ENCODE assay signal across 9 cellular contexts in genomic region chr12:48680861-48681260, GRCh38. TPM values are rescaled to one million over a fixed set of nuclear protein-coding genes. Genes with fewer than 3 reads are reported as not detected.
A peak's percentile ranks its signal among the peaks of the same experiment; 100 is the strongest.
DNase-seq lines count a peak whose midpoint lies in the region; ATAC-seq and TF ChIP-seq lines count a peak whose summit lies in the region.
"Had no signal": no experiment of that assay in that cellular context is flagged by ENCODE, and none has a peak within 500 bp of the region (broad histone marks: within the 10 kb centered on the region; RNA-seq: fewer than 3 reads in every experiment).

No MANE protein-coding gene starts in this region.

- no peaks in the 10 kb centered on the region for H3K27me3 Mint-ChIP-seq in CD4-positive, alpha-beta memory T cell
- peaks cover 3% of the 10 kb centered on the region for H3K27me3 Mint-ChIP-seq in endothelial cell (ENCODE audit: unreplicated experiment)
- no peaks in the 10 kb centered on the region for H3K27me3 Mint-ChIP-seq in osteocyte (ENCODE audit: unreplicated experiment)

- H3K36me3 ChIP-seq in CD4-positive, alpha-beta memory T cell (ENCODE audit: insufficient read depth, low read length) = peaks cover 20% of the 10 kb centered on the region
- H3K36me3 ChIP-seq in OCI-LY3 (replicated peaks; ENCODE audit: low read depth, low read length) = peaks cover 39% of the 10 kb centered on the region

- H3K9ac ChIP-seq in OCI-LY3 (ENCODE audit: low read length) = peak overlapping the region; percentile 85

- H3K4me1 Mint-ChIP-seq in CD4-positive, alpha-beta memory T cell = peaks cover 39 to 67% (median 50%) of the 10 kb centered on the region in 4 donors
- H3K4me1 Mint-ChIP-seq in endothelial cell (ENCODE audit: unreplicated experiment) (peaks cover 29% of the 10 kb centered on the region), osteocyte (ENCODE audit: unreplicated experiment) (peaks cover 38% of the 10 kb centered on the region)

- H3K4me2 ChIP-seq in OCI-LY3 (ENCODE audit: low read length) = peak overlapping the region; percentile 69

- H3K79me2 ChIP-seq in OCI-LY3 (ENCODE audit: low read length) = peaks cover 61% of the 10 kb centered on the region

- CTCF ChIA-PET in CD4-positive, alpha-beta memory T cell (lab: Charles Lee; ENCODE audit: partially characterized antibody) = no interaction called here

- ATAC-seq in HG02759 (IDR thresholded peaks at IDR 0.05; ENCODE audit: unreplicated experiment) (no peak), GM18498 (IDR thresholded peaks at IDR 0.05; ENCODE audit: unreplicated experiment) (no peak)

- DNase-seq in CD4-positive, alpha-beta memory T cell = no peak
- DNase-seq in endothelial cell (ENCODE audit: low spot score) (no peak), osteocyte (ENCODE audit: extremely low spot score, unreplicated experiment) (no peak), NCI-H82 treated with DMSO at 0.1 percent for 48 hours (lab: John Stamatoyannopoulos, UW; ENCODE audit: unreplicated experiment) (no peak), inferior parietal cortex (ENCODE audit: extremely low spot score) (no peak)
- DNase-seq: NCI-H2081 treated with DMSO at 0.1 percent for 48 hours had no signal

- no peaks in the 10 kb centered on the region for H4K20me1 ChIP-seq in OCI-LY3 (ENCODE audit: insufficient read depth, low read length)

- H3K9me3 Mint-ChIP-seq in CD4-positive, alpha-beta memory T cell = peaks cover 0 to 2% (median 0%) of the 10 kb centered on the region in 8 donors
- no peaks in the 10 kb centered on the region for H3K9me3 Mint-ChIP-seq in endothelial cell (ENCODE audit: unreplicated experiment)
- H3K9me3 Mint-ChIP-seq in osteocyte (ENCODE audit: unreplicated experiment) = no peaks in the 10 kb centered on the region

- H3K4me3 Mint-ChIP-seq in CD4-positive, alpha-beta memory T cell = peak overlapping the region; percentile 89 to 98 (median 97)
- H3K4me3 Mint-ChIP-seq in endothelial cell (ENCODE audit: unreplicated experiment) (peak overlapping the region; percentile 98), osteocyte (ENCODE audit: unreplicated experiment) (peak overlapping the region; percentile 91)

- H3K9me3 ChIP-seq in CD4-positive, alpha-beta memory T cell (ENCODE audit: control insufficient read depth in 1 of 2, low read length in 2 of 2) = no peaks in the 10 kb centered on the region
- no peaks in the 10 kb centered on the region for H3K9me3 ChIP-seq in OCI-LY3 (ENCODE audit: insufficient read depth, low read length)

- no peak overlapping the region for H2AFZ ChIP-seq in OCI-LY3 (ENCODE audit: low read depth, low read length)

- POLR2A ChIA-PET in CD4-positive, alpha-beta memory T cell (lab: Charles Lee; ENCODE audit: partially characterized antibody) = interaction anchor here (2.1 to 3.2 kb wide), 3 partner anchors 8 to 34 kb away, joined by 10 to 44 read pairs (median 16); partner anchors contain the start of gene CCNT1

- intact Hi-C loops in CD4-positive, alpha-beta memory T cell (cut with micrococcal nuclease) = no loop called here

- peak overlapping the region; percentile 80 to 96 for H3K4me3 ChIP-seq in CD4-positive, alpha-beta memory T cell (ENCODE audit: low read length in 2 of 2)
- H3K4me3 ChIP-seq in OCI-LY3 (ENCODE audit: low read length) = peak overlapping the region; percentile 89

- peaks cover 16 to 49% of the 10 kb centered on the region in 2 donors for H3K36me3 Mint-ChIP-seq in CD4-positive, alpha-beta memory T cell
- H3K36me3 Mint-ChIP-seq in endothelial cell (ENCODE audit: low read depth, unreplicated experiment) (peaks cover 16% of the 10 kb centered on the region), osteocyte (ENCODE audit: unreplicated experiment) (peaks cover 22% of the 10 kb centered on the region)

- TF ChIP-seq CTCF in OCI-LY3 (IDR thresholded peaks at IDR 0.05; ENCODE audit: low read depth, low read length) (no peak), endothelial cell (IDR thresholded peaks at IDR 0.05; ENCODE audit: unreplicated experiment) (no peak), osteocyte (IDR thresholded peaks at IDR 0.05) (no peak)

- H3K27ac Mint-ChIP-seq in CD4-positive, alpha-beta memory T cell = peak overlapping the region in 6 of 7 donors; percentile 59 to 99 (median 98)
- H3K27ac Mint-ChIP-seq in endothelial cell (ENCODE audit: unreplicated experiment) = peak overlapping the region; percentile 48
- H3K27ac Mint-ChIP-seq in osteocyte (ENCODE audit: unreplicated experiment) = peak overlapping the region; percentile 97

- H3K4me1 ChIP-seq in CD4-positive, alpha-beta memory T cell (ENCODE audit: insufficient read depth, low read length) = peaks cover 48% of the 10 kb centered on the region
- H3K4me1 ChIP-seq in OCI-LY3 (ENCODE audit: low read length) = peaks cover 23% of the 10 kb centered on the region

- H3K27ac ChIP-seq in CD4-positive, alpha-beta memory T cell (ENCODE audit: low read depth, low read length) = peak overlapping the region; percentile 85
- H3K27ac ChIP-seq in OCI-LY3 (ENCODE audit: low read length) = no peak overlapping the region

- H3K27me3 ChIP-seq in CD4-positive, alpha-beta memory T cell (ENCODE audit: insufficient read depth, low read length) = no peaks in the 10 kb centered on the region
- no peaks in the 10 kb centered on the region for H3K27me3 ChIP-seq in OCI-LY3 (ENCODE audit: low read depth, low read length)

RNA-seq across cellular contexts. Expression of gene KANSL2, which starts 1.2 kb away (rescaled TPM):
- total RNA-seq in CD4-positive, alpha-beta memory T cell = 10 to 100 TPM; 64.4 to 66.8 TPM
- polyA plus RNA-seq in CD4-positive, alpha-beta memory T cell = 10 to 100 TPM; 32.7 to 47.4 TPM
- total RNA-seq in endothelial cell (ENCODE audit: unreplicated experiment) = 37.5 TPM
- 26.3 and 31.0 TPM in 2 replicates for total RNA-seq in osteocyte

RNA-seq across cellular contexts. Expression of gene CCNT1, which starts 35.6 kb away (rescaled TPM):
- 10 to 100 TPM; 67.0 to 69.5 TPM for total RNA-seq in CD4-positive, alpha-beta memory T cell
- 10 to 100 TPM in 1 of 2 donors, 1 to 10 TPM in 1; 5.8 to 14.0 TPM for polyA plus RNA-seq in CD4-positive, alpha-beta memory T cell
- total RNA-seq in endothelial cell (ENCODE audit: unreplicated experiment) = 46.1 TPM
- 32.9 and 33.8 TPM in 2 replicates for total RNA-seq in osteocyte

Comparison
In these comparisons a context has a peak if more than half of its experiments do, and no peak if none do; other contexts are left out.
1. H3K27ac Mint-ChIP-seq: peak in every context shown above with its lines; median percentile 98 in CD4-positive, alpha-beta memory T cell; 97 in osteocyte; 48 in endothelial cell.